In genomic region chr7:108454674-108455523, GRCh38 we compare ENCODE assay signal across 8 cellular contexts. TPM values are rescaled to one million over a fixed set of nuclear protein-coding genes. Genes with fewer than 3 reads are reported as not detected.
DNase-seq lines count a peak whose midpoint lies in the region; ATAC-seq, FAIRE-seq and TF ChIP-seq lines count a peak whose summit lies in the region.

No MANE protein-coding gene starts in this region.

- ATAC-seq in body of pancreas (peak; percentile 14), GM18517 (IDR thresholded peaks at IDR 0.05; ENCODE audit: unreplicated experiment) (no peak)

- H3K27ac ChIP-seq in ACC112 (ENCODE audit: low read depth, low read length) (0 out of 2 replicates have a peak overlapping the region, but pooled peaks have one; percentile 1), body of pancreas (peak overlapping the region; percentile 69 to 89 (median 86)), iPS-18a (ENCODE audit: low read length) (no peak overlapping the region)

- H3K9ac ChIP-seq in iPS-18a (ENCODE audit: low read length) (peak overlapping the region; percentile 17), skeletal muscle satellite cell (ENCODE audit: low read depth, low read length) (peak overlapping the region; percentile 68)

- peaks cover 6% of the 10 kb centered on the region for H3K27me3 ChIP-seq in ACC112 (ENCODE audit: insufficient read depth, low read length)
- H3K27me3 ChIP-seq in body of pancreas: no peaks in the 10 kb centered on the region
- peaks cover 54% of the 10 kb centered on the region for H3K27me3 ChIP-seq in iPS-18a (ENCODE audit: control insufficient read depth, insufficient read depth, low read length)
- H3K27me3 ChIP-seq in skeletal muscle satellite cell (ENCODE audit: control insufficient read depth, insufficient read depth, low read length): peaks cover 8% of the 10 kb centered on the region

- H3K4me2 ChIP-seq in skeletal muscle satellite cell (ENCODE audit: low read length): peak overlapping the region; percentile 95

- H2AFZ ChIP-seq in ACC112 (ENCODE audit: low read length, unreplicated experiment): peak overlapping the region; percentile 43

- DNase-seq in GM13977 (ENCODE audit: low spot score): peak; percentile 58
- DNase-seq in NCI-H748 (lab: John Stamatoyannopoulos, UW; ENCODE audit: unreplicated experiment): peak; percentile 82
- DNase-seq in body of pancreas: peak; percentile 31 to 38 (median 32)
- DNase-seq in H54 (ENCODE audit: insufficient read length, low spot score): no peak

- 1 to 6% methylated on average over 17 to 68 of the region's 69 CpGs for WGBS in body of pancreas, 2 donors

- in situ Hi-C loops in GM13977 (cut with MboI; ENCODE audit: low pct_unique_long_range_greater_than_20kb, low sequenced_read_pairs, unreplicated experiment): no loop called here

- no peak for FAIRE-seq in H54 (lab: Jason Lieb, UNC)

- H3K4me1 ChIP-seq in ACC112 (ENCODE audit: control insufficient read depth, insufficient read depth, low read length, unreplicated experiment) (peaks cover 26% of the 10 kb centered on the region), body of pancreas (peaks cover 46% of the 10 kb centered on the region), iPS-18a (ENCODE audit: control insufficient read depth, low read depth, low read length) (peaks cover 18% of the 10 kb centered on the region), skeletal muscle satellite cell (ENCODE audit: control insufficient read depth, insufficient read depth, low read length) (peaks cover 6% of the 10 kb centered on the region)

- H3K36me3 ChIP-seq in ACC112 (ENCODE audit: insufficient read depth, low read length) (no peaks in the 10 kb centered on the region), body of pancreas (replicated peaks in 1 of 2; ENCODE audit: insufficient read depth in 1 of 2, low read depth in 2 of 2) (no peaks in the 10 kb centered on the region), iPS-18a (ENCODE audit: control insufficient read depth, low read depth, low read length) (no peaks in the 10 kb centered on the region), skeletal muscle satellite cell (ENCODE audit: insufficient read depth, low read length) (no peaks in the 10 kb centered on the region)

- TF ChIP-seq POLR2A in body of pancreas (IDR thresholded peaks at IDR 0.05) (no peak), H54 (IDR thresholded peaks at IDR 0.05; ENCODE audit: low read depth, low read length) (no peak)

- no peaks in the 10 kb centered on the region for H3K9me3 ChIP-seq in body of pancreas
- H3K9me3 ChIP-seq in iPS-18a (ENCODE audit: control insufficient read depth, low read depth, low read length): no peaks in the 10 kb centered on the region
- no peaks in the 10 kb centered on the region for H3K9me3 ChIP-seq in skeletal muscle satellite cell (replicated peaks; ENCODE audit: low read length)

- intact Hi-C loops in body of pancreas (cut with DNase I): no loop called here

- H3K4me3 ChIP-seq in ACC112 (ENCODE audit: low read depth, low read length) (peak overlapping the region; percentile 80), body of pancreas (peak overlapping the region; percentile 80 to 81), iPS-18a (ENCODE audit: low read length) (peak overlapping the region; percentile 78), skeletal muscle satellite cell (ENCODE audit: low read length) (peak overlapping the region; percentile 78)

- H3K79me2 ChIP-seq in ACC112 (ENCODE audit: control insufficient read depth, insufficient read depth, low read length, unreplicated experiment): peaks cover 17% of the 10 kb centered on the region

- TF ChIP-seq CTCF in GM13977 (IDR thresholded peaks at IDR 0.05; ENCODE audit: extremely low read depth, insufficient read depth, missing control alignments) (no peak), body of pancreas (IDR thresholded peaks at IDR 0.05) (no peak)

RNA-seq across cellular contexts. Expression of gene NRCAM, which starts 1.3 kb away (rescaled TPM):
- total RNA-seq in body of pancreas: 10 to 100 TPM; 39.4 to 49.8 TPM
- total RNA-seq in skeletal muscle satellite cell (2012; rRNA removed): 7.1 and 15.1 TPM in 2 replicates
